Comparison of ENCODE assay signal across 9 cellular contexts in genomic region chr12:56720696-56721615, GRCh38. TPM values are rescaled to one million over a fixed set of nuclear protein-coding genes. Genes with fewer than 3 reads are reported as not detected.
DNase-seq lines count a peak whose midpoint lies in the region; ATAC-seq and TF ChIP-seq lines count a peak whose summit lies in the region.
"Had no signal": no experiment of that assay in that cellular context is flagged by ENCODE, and none has a peak within 500 bp of the region (broad histone marks: within the 10 kb centered on the region; RNA-seq: fewer than 3 reads in every experiment).

No MANE protein-coding gene starts in this region.

- intact Hi-C loops in dendritic cell treated with granulocyte-macrophage colony-stimulating factor and Interleukin-4, amounts not matched to agents 40 ng/mL and 50 ng/mL, for 4 days (cut with micrococcal nuclease): loop anchor here (5.0 kb wide), 1 partner anchor 84 kb away; no protein-coding TSS in a partner anchor

- TF ChIP-seq CTCF in osteocyte (IDR thresholded peaks at IDR 0.05): no peak

- no peak for ATAC-seq in GM18505 (IDR thresholded peaks at IDR 0.05; ENCODE audit: unreplicated experiment)

- H3K27ac ChIP-seq in caudate nucleus (ENCODE audit: low read depth, low read length): no peak overlapping the region

- no peaks in the 10 kb centered on the region for H3K27me3 Mint-ChIP-seq in dendritic cell treated with granulocyte-macrophage colony-stimulating factor and Interleukin-4, amounts not matched to agents 40 ng/mL and 50 ng/mL, for 4 days
- H3K27me3 Mint-ChIP-seq in osteocyte (ENCODE audit: unreplicated experiment): no peaks in the 10 kb centered on the region

- peak overlapping the region; percentile 75 for H3K27ac Mint-ChIP-seq in dendritic cell treated with granulocyte-macrophage colony-stimulating factor and Interleukin-4, amounts not matched to agents 40 ng/mL and 50 ng/mL, for 4 days
- H3K27ac Mint-ChIP-seq in osteocyte (ENCODE audit: unreplicated experiment): peak overlapping the region; percentile 48

- peaks cover 69% of the 10 kb centered on the region for H3K4me1 Mint-ChIP-seq in dendritic cell treated with granulocyte-macrophage colony-stimulating factor and Interleukin-4, amounts not matched to agents 40 ng/mL and 50 ng/mL, for 4 days (ENCODE audit: low read depth)
- peaks cover 69% of the 10 kb centered on the region for H3K4me1 Mint-ChIP-seq in osteocyte (ENCODE audit: unreplicated experiment)

- H3K4me3 Mint-ChIP-seq in dendritic cell treated with granulocyte-macrophage colony-stimulating factor and Interleukin-4, amounts not matched to agents 40 ng/mL and 50 ng/mL, for 4 days: peak overlapping the region; percentile 55
- no peak overlapping the region for H3K4me3 Mint-ChIP-seq in osteocyte (ENCODE audit: unreplicated experiment)

- no peak for TF ChIP-seq POLR2A in GM18505 (IDR thresholded peaks at IDR 0.05; ENCODE audit: borderline replicate concordance, extremely low read depth, insufficient read depth, insufficient read length)

- H3K36me3 Mint-ChIP-seq in dendritic cell treated with granulocyte-macrophage colony-stimulating factor and Interleukin-4, amounts not matched to agents 40 ng/mL and 50 ng/mL, for 4 days (ENCODE audit: low read depth): peaks cover 86% of the 10 kb centered on the region
- peaks cover 41% of the 10 kb centered on the region for H3K36me3 Mint-ChIP-seq in osteocyte (ENCODE audit: unreplicated experiment)

- H3K9me3 Mint-ChIP-seq in dendritic cell treated with granulocyte-macrophage colony-stimulating factor and Interleukin-4, amounts not matched to agents 40 ng/mL and 50 ng/mL, for 4 days: no peaks in the 10 kb centered on the region
- H3K9me3 Mint-ChIP-seq in osteocyte (ENCODE audit: unreplicated experiment): no peaks in the 10 kb centered on the region

- DNase-seq in GF-D8 (lab: John Stamatoyannopoulos, UW): peak; percentile 68
- DNase-seq in NOMO-1 treated with DMSO at 0.1 percent for 48 hours (lab: John Stamatoyannopoulos, UW; ENCODE audit: unreplicated experiment): peak; percentile 74
- peak; percentile 30 for DNase-seq in osteocyte (ENCODE audit: extremely low spot score, unreplicated experiment)
- DNase-seq in NCI-H2196 (lab: John Stamatoyannopoulos, UW; ENCODE audit: unreplicated experiment): no peak
- no peak for DNase-seq in AG20443 (ENCODE audit: low spot score)
- no peak for DNase-seq in caudate nucleus (lab: John Stamatoyannopoulos, UW)
- DNase-seq: KG1 had no signal

RNA-seq across cellular contexts. Expression of gene NACA, which starts 4.1 kb away (rescaled TPM):
- total RNA-seq in osteocyte: 767 and 791 TPM in 2 replicates

RNA-seq across cellular contexts. Expression of gene PRIM1, which starts 31.2 kb away (rescaled TPM):
- total RNA-seq in osteocyte: 5.6 and 6.2 TPM in 2 replicates

RNA-seq across cellular contexts. Expression of gene PTGES3, which starts 32.9 kb away (rescaled TPM):
- 136 and 140 TPM in 2 replicates for total RNA-seq in osteocyte

RNA-seq across cellular contexts. Expression of gene HSD17B6, which starts 42.2 kb away (rescaled TPM):
- total RNA-seq in osteocyte: 1.1 and 1.3 TPM in 2 replicates

Comparison
In these comparisons a context has a peak if more than half of its experiments do, and no peak if none do; other contexts are left out.
1. DNase-seq: peak in GF-D8 (single experiment), NOMO-1 treated with DMSO at 0.1 percent for 48 hours (single experiment) and osteocyte (single experiment); none in NCI-H2196 (single experiment), AG20443 (single experiment) and caudate nucleus (0 of 61).